Comparison of ENCODE assay signal across 9 cellular contexts in the genomic region with DNA sequence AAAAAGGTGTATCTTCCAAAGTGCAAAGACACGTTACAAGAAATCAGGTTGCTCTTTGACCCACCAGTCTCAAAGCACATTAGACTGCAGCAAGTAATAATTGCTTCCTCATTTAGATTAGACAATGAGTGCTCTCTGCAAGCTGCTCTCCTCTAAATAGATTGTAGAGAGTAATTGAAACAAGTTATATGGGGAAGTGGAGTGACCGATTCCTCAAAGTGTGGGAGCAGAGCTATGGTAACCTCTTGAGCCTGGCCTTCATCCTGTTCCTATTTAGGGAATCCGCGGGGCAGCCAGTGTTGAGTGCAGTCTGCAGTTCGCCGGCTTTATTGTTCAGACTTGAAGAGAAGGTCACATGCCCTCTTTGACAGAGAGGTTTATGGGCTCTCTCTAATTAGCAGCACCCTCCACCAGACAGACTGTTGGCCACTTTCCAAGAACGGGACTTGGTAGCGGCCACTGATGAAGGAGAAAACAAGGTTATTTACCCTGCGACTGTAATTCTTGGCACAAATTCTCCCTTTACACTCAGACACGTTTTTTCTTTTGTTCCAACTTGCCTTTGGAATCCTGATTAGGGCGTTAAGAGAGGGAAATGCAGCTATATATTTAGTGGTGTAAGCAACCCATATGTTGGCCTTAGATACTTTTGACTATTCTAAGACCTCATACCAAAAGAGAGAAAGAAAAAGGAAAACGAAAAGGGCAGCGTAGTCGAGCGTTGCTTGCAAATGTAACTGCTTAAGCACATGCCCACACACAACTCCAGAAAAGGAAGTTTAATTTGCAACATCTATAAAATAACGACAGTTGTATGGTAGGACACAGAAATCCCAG.
DNase-seq lines count a peak whose midpoint lies in the region; ATAC-seq, FAIRE-seq and TF ChIP-seq lines count a peak whose summit lies in the region.
"Had no signal": no experiment of that assay in that cellular context is flagged by ENCODE, and none has a peak within 500 bp of the region (broad histone marks: within the 10 kb centered on the region; RNA-seq: fewer than 3 reads in every experiment).

No MANE protein-coding gene starts in this region.

- peak overlapping the region; percentile 93 for H3K4me2 ChIP-seq in astrocyte (ENCODE audit: low read length)

- peaks cover 18% of the 10 kb centered on the region for H3K4me1 Mint-ChIP-seq in astrocyte (ENCODE audit: low read depth, unreplicated experiment)
- peaks cover 31% of the 10 kb centered on the region for H3K4me1 Mint-ChIP-seq in progenitor cell of endocrine pancreas (ENCODE audit: low read depth)

- peak; percentile 24 for ATAC-seq in GM19467 (IDR thresholded peaks at IDR 0.05; ENCODE audit: unreplicated experiment)
- ATAC-seq in HG03521 (IDR thresholded peaks at IDR 0.05; ENCODE audit: unreplicated experiment), result peak; percentile 19
- peak; percentile 34 to 38 for ATAC-seq in right cardiac atrium

- no peaks in the 10 kb centered on the region for H3K79me2 ChIP-seq in astrocyte (ENCODE audit: insufficient read depth, low read length)

- peak overlapping the region; percentile 87 for H3K9ac ChIP-seq in astrocyte (ENCODE audit: low read length)

- H3K9me3 ChIP-seq in astrocyte (ENCODE audit: insufficient read depth, low read depth, low read length) (no peaks in the 10 kb centered on the region), right cardiac atrium (ENCODE audit: control insufficient read depth, low read length) (no peaks in the 10 kb centered on the region)

- no peak for FAIRE-seq in astrocyte (lab: Jason Lieb, UNC)
- FAIRE-seq: colon had no signal

- no peaks in the 10 kb centered on the region for H4K20me1 ChIP-seq in astrocyte (ENCODE audit: insufficient read depth, low read length)

- peaks cover 29% of the 10 kb centered on the region for H3K4me1 ChIP-seq in astrocyte (ENCODE audit: insufficient read depth, low read length)
- H3K4me1 ChIP-seq in right cardiac atrium (ENCODE audit: control insufficient read depth, insufficient read depth, low read length), result peaks cover 5% of the 10 kb centered on the region

- H3K27ac Mint-ChIP-seq in astrocyte (ENCODE audit: unreplicated experiment) (peak overlapping the region; percentile 95), progenitor cell of endocrine pancreas (peak overlapping the region; percentile 97)

- H3K4me3 ChIP-seq in astrocyte (ENCODE audit: insufficient read depth, low read depth, low read length) (peak overlapping the region; percentile 44), right cardiac atrium (ENCODE audit: low read length) (peak overlapping the region; percentile 46)

- H3K36me3 ChIP-seq in astrocyte (ENCODE audit: insufficient read depth, low read length), result no peaks in the 10 kb centered on the region

- H3K27me3 Mint-ChIP-seq in astrocyte (ENCODE audit: low read depth, unreplicated experiment), result no peaks in the 10 kb centered on the region
- peaks cover 10% of the 10 kb centered on the region for H3K27me3 Mint-ChIP-seq in progenitor cell of endocrine pancreas

- peak; percentile 57 for DNase-seq in DMS53 treated with DMSO at 0.1 percent for 48 hours (lab: John Stamatoyannopoulos, UW; ENCODE audit: unreplicated experiment)
- peak; percentile 90 for DNase-seq in NCI-H748 (lab: John Stamatoyannopoulos, UW; ENCODE audit: unreplicated experiment)
- peak; percentile 29 for DNase-seq in astrocyte (ENCODE audit: low read depth)
- peak; percentile 65 to 79 (median 77) for DNase-seq in right cardiac atrium
- no peak for DNase-seq in progenitor cell of endocrine pancreas (ENCODE audit: low spot score, unreplicated experiment)
- DNase-seq in 8988T, result no peak

- TF ChIP-seq CTCF in astrocyte (IDR thresholded peaks at IDR 0.05; ENCODE audit: insufficient read depth, low read depth, low read length) (no peak), progenitor cell of endocrine pancreas (IDR thresholded peaks at IDR 0.05; ENCODE audit: unreplicated experiment) (no peak)

- H3K27ac ChIP-seq in astrocyte (ENCODE audit: low read depth, low read length), result peak overlapping the region; percentile 98
- H3K27ac ChIP-seq in right cardiac atrium (ENCODE audit: low read length), result peak overlapping the region; percentile 100

- H3K36me3 Mint-ChIP-seq in astrocyte (ENCODE audit: low read depth, unreplicated experiment), result no peaks in the 10 kb centered on the region
- H3K36me3 Mint-ChIP-seq in progenitor cell of endocrine pancreas (ENCODE audit: insufficient read depth), result no peaks in the 10 kb centered on the region

- no peaks in the 10 kb centered on the region for H3K27me3 ChIP-seq in astrocyte (ENCODE audit: insufficient read depth, low read length)
- no peaks in the 10 kb centered on the region for H3K27me3 ChIP-seq in right cardiac atrium (ENCODE audit: control insufficient read depth, insufficient read depth)

- peak overlapping the region; percentile 79 for H2AFZ ChIP-seq in astrocyte (ENCODE audit: low read depth, low read length)

- intact Hi-C loops in right cardiac atrium (cut with DNase I), result loop anchor here in 3 of 4 donors (5.0 to 10.0 kb wide), 5 partner anchors 106 to 454 kb away; partner anchors contain the start of genes JMJD1C (in 1 of the 3) and REEP3 (in 1 of the 3)

- under 1% methylated on average over 16 of the region's 16 CpGs for WGBS in right cardiac atrium

- H3K4me3 Mint-ChIP-seq in astrocyte (ENCODE audit: unreplicated experiment), result peak overlapping the region; percentile 78
- peak overlapping the region; percentile 93 for H3K4me3 Mint-ChIP-seq in progenitor cell of endocrine pancreas (ENCODE audit: low read depth)

- H3K9me3 Mint-ChIP-seq in astrocyte (ENCODE audit: unreplicated experiment) (no peaks in the 10 kb centered on the region), progenitor cell of endocrine pancreas (ENCODE audit: low read depth) (no peaks in the 10 kb centered on the region)

Comparison
In these comparisons a context has a peak if more than half of its experiments do, and no peak if none do; other contexts are left out.
1. DNase-seq: peak in DMS53 treated with DMSO at 0.1 percent for 48 hours (single experiment), NCI-H748 (single experiment), astrocyte (single experiment) and right cardiac atrium (3 of 3); none in progenitor cell of endocrine pancreas (single experiment) and 8988T (single experiment).
2. Peak in every context shown above with its lines, with median percentiles within 50 percentile points of each other: ATAC-seq.